In the genomic region with DNA sequence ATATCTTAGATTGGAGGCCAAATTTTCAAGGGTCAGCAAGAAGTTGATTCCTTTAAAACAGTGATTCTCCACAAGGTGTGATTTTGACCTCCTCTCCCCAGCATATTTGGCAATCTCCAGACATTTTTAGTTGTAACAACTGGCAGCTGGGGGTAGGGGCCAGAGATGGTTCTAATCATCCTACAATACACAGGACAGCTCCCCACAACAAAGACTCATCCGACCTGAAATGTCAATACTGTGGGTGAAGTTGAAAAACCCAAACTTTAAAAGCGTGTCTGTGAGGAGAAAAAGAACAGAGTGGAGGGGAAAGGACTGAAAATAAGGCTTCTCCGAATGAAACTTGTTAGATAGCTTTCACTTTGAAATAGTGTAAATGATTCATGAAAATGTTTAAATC, we compare ENCODE assay signal across 19 cellular contexts. TPM values are rescaled to one million over a fixed set of nuclear protein-coding genes. Genes with fewer than 3 reads are reported as not detected.
DNase-seq lines count a peak whose midpoint lies in the region; ATAC-seq, FAIRE-seq and TF ChIP-seq lines count a peak whose summit lies in the region.
"Had no signal": no experiment of that assay in that cellular context is flagged by ENCODE, and none has a peak within 500 bp of the region (broad histone marks: within the 10 kb centered on the region; RNA-seq: fewer than 3 reads in every experiment).

No MANE protein-coding gene starts in this region.

- peak overlapping the region; percentile 8 for H3K27ac Mint-ChIP-seq in CD8-positive, alpha-beta T cell
- peak overlapping the region; percentile 76 for H3K27ac Mint-ChIP-seq in activated naive CD8-positive, alpha-beta T cell treated with anti-CD3 and anti-CD28 coated beads for 36 hours
- H3K27ac Mint-ChIP-seq in stimulated activated naive CD8-positive, alpha-beta T cell treated with anti-CD3 and anti-CD28 coated beads, Interleukin-15, Interleukin-2, amounts not matched to agents 100 ng/mL and 50 ng/mL, for 24 hours: peak overlapping the region; percentile 51
- H3K27ac Mint-ChIP-seq: CD4-positive, CD25-positive, alpha-beta regulatory T cell had no signal

- H3K36me3 Mint-ChIP-seq in CD8-positive, alpha-beta T cell: no peaks in the 10 kb centered on the region
- H3K36me3 Mint-ChIP-seq in activated naive CD8-positive, alpha-beta T cell treated with anti-CD3 and anti-CD28 coated beads for 36 hours: no peaks in the 10 kb centered on the region
- no peaks in the 10 kb centered on the region for H3K36me3 Mint-ChIP-seq in stimulated activated naive CD8-positive, alpha-beta T cell treated with anti-CD3 and anti-CD28 coated beads, Interleukin-15, Interleukin-2, amounts not matched to agents 100 ng/mL and 50 ng/mL, for 24 hours (ENCODE audit: low read depth)
- H3K36me3 Mint-ChIP-seq: CD4-positive, CD25-positive, alpha-beta regulatory T cell had no signal

- no peak for TF ChIP-seq POLR2A in H54 (IDR thresholded peaks at IDR 0.05; ENCODE audit: low read depth, low read length)

- TF ChIP-seq CTCF in CD8-positive, alpha-beta T cell (IDR thresholded peaks at IDR 0.05): no peak

- H3K4me1 Mint-ChIP-seq in CD8-positive, alpha-beta T cell (ENCODE audit: low read depth): peaks cover 9% of the 10 kb centered on the region
- H3K4me1 Mint-ChIP-seq in activated naive CD8-positive, alpha-beta T cell treated with anti-CD3 and anti-CD28 coated beads for 36 hours: peaks cover 19% of the 10 kb centered on the region
- H3K4me1 Mint-ChIP-seq in stimulated activated naive CD8-positive, alpha-beta T cell treated with anti-CD3 and anti-CD28 coated beads, Interleukin-15, Interleukin-2, amounts not matched to agents 100 ng/mL and 50 ng/mL, for 24 hours (ENCODE audit: low read depth): peaks cover 27% of the 10 kb centered on the region

- H3K27ac ChIP-seq in CD8-positive, alpha-beta T cell (ENCODE audit: low read depth, low read length): no peak overlapping the region

- intact Hi-C loops in CD8-positive, alpha-beta T cell (cut with DNase I, micrococcal nuclease): no loop called here

- peaks cover 5% of the 10 kb centered on the region for H3K27me3 Mint-ChIP-seq in CD8-positive, alpha-beta T cell (ENCODE audit: low read depth)
- H3K27me3 Mint-ChIP-seq in activated naive CD8-positive, alpha-beta T cell treated with anti-CD3 and anti-CD28 coated beads for 36 hours: peaks cover 5% of the 10 kb centered on the region
- H3K27me3 Mint-ChIP-seq in stimulated activated naive CD8-positive, alpha-beta T cell treated with anti-CD3 and anti-CD28 coated beads, Interleukin-15, Interleukin-2, amounts not matched to agents 100 ng/mL and 50 ng/mL, for 24 hours: no peaks in the 10 kb centered on the region

- H3K36me3 ChIP-seq in CD8-positive, alpha-beta T cell (ENCODE audit: insufficient read depth, low read length): no peaks in the 10 kb centered on the region
- H3K36me3 ChIP-seq: BE2C, HAP-1 had no signal

- CTCF ChIA-PET in CD8-positive, alpha-beta T cell (lab: Charles Lee): no interaction called here

- POLR2A ChIA-PET in CD8-positive, alpha-beta T cell (lab: Charles Lee): no interaction called here

- H3K27me3 ChIP-seq in CD8-positive, alpha-beta T cell (ENCODE audit: insufficient read depth, low read length): no peaks in the 10 kb centered on the region
- H3K27me3 ChIP-seq: BE2C had no signal

- FAIRE-seq in H54 (lab: Jason Lieb, UNC): no peak
- FAIRE-seq: A204.1, D721Med, G401.6, GM12891, GM19239, H1 had no signal

- peaks cover 8% of the 10 kb centered on the region for H3K9me3 Mint-ChIP-seq in CD8-positive, alpha-beta T cell
- peaks cover 3% of the 10 kb centered on the region for H3K9me3 Mint-ChIP-seq in activated naive CD8-positive, alpha-beta T cell treated with anti-CD3 and anti-CD28 coated beads for 36 hours
- H3K9me3 Mint-ChIP-seq in stimulated activated naive CD8-positive, alpha-beta T cell treated with anti-CD3 and anti-CD28 coated beads, Interleukin-15, Interleukin-2, amounts not matched to agents 100 ng/mL and 50 ng/mL, for 24 hours: peaks cover 3% of the 10 kb centered on the region

- H3K4me1 ChIP-seq in CD8-positive, alpha-beta T cell (ENCODE audit: insufficient read depth, low read length): no peaks in the 10 kb centered on the region
- H3K4me1 ChIP-seq: BE2C, Caco-2, HAP-1 had no signal

- H3K9me3 ChIP-seq in CD8-positive, alpha-beta T cell (ENCODE audit: low read length): no peaks in the 10 kb centered on the region
- H3K9me3 ChIP-seq: BE2C, Caco-2, HAP-1 had no signal

- DNase-seq in CD8-positive, alpha-beta T cell: no peak
- DNase-seq in Jurkat, Clone E6-1 (ENCODE audit: low read depth, low spot score): peak; percentile 49
- peak; percentile 25 for DNase-seq in activated naive CD8-positive, alpha-beta T cell treated with anti-CD3 and anti-CD28 coated beads for 36 hours
- DNase-seq in H54 (ENCODE audit: insufficient read length, low spot score): no peak
- DNase-seq: ACHN; BE2C; C1 segment of cervical spinal cord; Caco-2; CD4-positive, CD25-positive, alpha-beta regulatory T cell had no signal

- ATAC-seq in CD8-positive, alpha-beta T cell: no peak
- ATAC-seq in HG03135 (IDR thresholded peaks at IDR 0.05; ENCODE audit: unreplicated experiment) (no peak), GM19452 (IDR thresholded peaks at IDR 0.05; ENCODE audit: unreplicated experiment) (no peak)

- H3K4me3 ChIP-seq in CD8-positive, alpha-beta T cell (ENCODE audit: low read depth, low read length): no peak overlapping the region
- H3K4me3 ChIP-seq in Jurkat, Clone E6-1 (ENCODE audit: low read length): no peak overlapping the region
- H3K4me3 ChIP-seq: HAP-1 had no signal

- H3K4me3 Mint-ChIP-seq in CD8-positive, alpha-beta T cell: no peak overlapping the region
- H3K4me3 Mint-ChIP-seq in activated naive CD8-positive, alpha-beta T cell treated with anti-CD3 and anti-CD28 coated beads for 36 hours: peak overlapping the region; percentile 48
- peak overlapping the region; percentile 50 for H3K4me3 Mint-ChIP-seq in stimulated activated naive CD8-positive, alpha-beta T cell treated with anti-CD3 and anti-CD28 coated beads, Interleukin-15, Interleukin-2, amounts not matched to agents 100 ng/mL and 50 ng/mL, for 24 hours
- H3K4me3 Mint-ChIP-seq: CD4-positive, CD25-positive, alpha-beta regulatory T cell had no signal

RNA-seq across cellular contexts. Expression of gene STRBP, which starts 10.0 kb away (rescaled TPM):
- total RNA-seq in CD8-positive, alpha-beta T cell: 10 to 100 TPM; 10.2 to 12.6 TPM
- 73.3 TPM for polyA plus RNA-seq in Jurkat, Clone E6-1 (2012; ENCODE audit: insufficient read depth, insufficient read length)
- 10 to 100 TPM; 43.5 to 46.2 TPM for total RNA-seq in activated naive CD8-positive, alpha-beta T cell treated with anti-CD3 and anti-CD28 coated beads for 36 hours

Comparison
In these comparisons a context has a peak if more than half of its experiments do, and no peak if none do; other contexts are left out.
1. DNase-seq: peak in Jurkat, Clone E6-1 (single experiment) and activated naive CD8-positive, alpha-beta T cell treated with anti-CD3 and anti-CD28 coated beads for 36 hours (single experiment); none in CD8-positive, alpha-beta T cell (0 of 7) and H54 (single experiment).
2. H3K27ac Mint-ChIP-seq: peak in every context shown above with its lines; median percentile 76 in activated naive CD8-positive, alpha-beta T cell treated with anti-CD3 and anti-CD28 coated beads for 36 hours; 51 in stimulated activated naive CD8-positive, alpha-beta T cell treated with anti-CD3 and anti-CD28 coated beads, Interleukin-15, Interleukin-2, amounts not matched to agents 100 ng/mL and 50 ng/mL, for 24 hours; 8 in CD8-positive, alpha-beta T cell.